Comparison of ENCODE assay signal across 8 cellular contexts in genomic region chr6:149717255-149717587, GRCh38. TPM values are rescaled to one million over a fixed set of nuclear protein-coding genes. Genes with fewer than 3 reads are reported as not detected.
DNase-seq lines count a peak whose midpoint lies in the region; ATAC-seq and TF ChIP-seq lines count a peak whose summit lies in the region.

No MANE protein-coding gene starts in this region.

- 0 out of 2 replicates have a peak, but pooled peaks cover 2% of the 10 kb centered on the region for H3K4me1 ChIP-seq in SJCRH30
- H3K4me1 ChIP-seq in skeletal muscle tissue (ENCODE audit: control insufficient read depth in 3 of 3, insufficient read depth in 3 of 3, low read length in 3 of 3): peaks cover 10 to 18% (median 17%) of the 10 kb centered on the region in 3 donors

- H3K36me3 ChIP-seq in SJCRH30 (no peaks in the 10 kb centered on the region), skeletal muscle tissue (ENCODE audit: control insufficient read depth in 3 of 3, insufficient read depth in 3 of 3, low read length in 3 of 3) (no peaks in the 10 kb centered on the region)

- no peak for TF ChIP-seq POLR2A in GM18505 (IDR thresholded peaks at IDR 0.05; ENCODE audit: borderline replicate concordance, extremely low read depth, insufficient read depth, insufficient read length)

- H3K4me3 ChIP-seq in SJCRH30 (peak overlapping the region; percentile 96), foreskin fibroblast (ENCODE audit: low read depth in 1 of 2, low read length in 2 of 2) (peak overlapping the region; percentile 66 to 79), skeletal muscle tissue (ENCODE audit: low read length in 3 of 3) (peak overlapping the region; percentile 80 to 90 (median 88))

- H3K9me3 ChIP-seq in SJCRH30 (replicated peaks) (no peaks in the 10 kb centered on the region), skeletal muscle tissue (ENCODE audit: control insufficient read depth in 3 of 3, low read length in 3 of 3) (no peaks in the 10 kb centered on the region)

- ATAC-seq in GM18505 (IDR thresholded peaks at IDR 0.05; ENCODE audit: unreplicated experiment) (no peak), GM21367 (IDR thresholded peaks at IDR 0.05; ENCODE audit: unreplicated experiment) (no peak)

- peak overlapping the region; percentile 97 for H3K27ac ChIP-seq in SJCRH30
- peak overlapping the region; percentile 100 for H3K27ac ChIP-seq in skeletal muscle tissue (ENCODE audit: low read depth, low read length)

- H3K9ac ChIP-seq in skeletal muscle tissue (ENCODE audit: low read depth in 1 of 3, low read length in 3 of 3): peak overlapping the region; percentile 98 to 100 (median 100)

- DNase-seq in DMS79 treated with DMSO at 0.1 percent for 48 hours (lab: John Stamatoyannopoulos, UW): peak; percentile 47
- DNase-seq in DMS79 (lab: John Stamatoyannopoulos, UW): no peak
- no peak for DNase-seq in SJCRH30
- DNase-seq in foreskin fibroblast: no peak
- no peak for DNase-seq in COLO829 (ENCODE audit: low spot score)

- TF ChIP-seq CTCF in foreskin fibroblast (IDR thresholded peaks at IDR 0.05; ENCODE audit: low read depth, low read length): no peak

- H3K27me3 ChIP-seq in SJCRH30 (no peaks in the 10 kb centered on the region), skeletal muscle tissue (ENCODE audit: control insufficient read depth in 3 of 3, insufficient read depth in 3 of 3, low read length in 3 of 3) (no peaks in the 10 kb centered on the region)

RNA-seq across cellular contexts. Expression of gene LATS1, which starts 0.7 kb away (rescaled TPM):
- 33.1 and 33.9 TPM in 2 replicates for total RNA-seq in SJCRH30 (2014; rRNA removed; shearing (Covaris generic))
- total RNA-seq in skeletal muscle tissue: 15.1 TPM

RNA-seq across cellular contexts. Expression of gene NUP43, which starts 29.1 kb away (rescaled TPM):
- total RNA-seq in SJCRH30 (2014; rRNA removed; shearing (Covaris generic)): 72.3 and 76.6 TPM in 2 replicates
- 17.2 TPM for total RNA-seq in skeletal muscle tissue

RNA-seq across cellular contexts. Expression of gene PCMT1, which starts 32.3 kb away (rescaled TPM):
- 95.8 and 101 TPM in 2 replicates for total RNA-seq in SJCRH30 (2014; rRNA removed; shearing (Covaris generic))
- 63.7 TPM for total RNA-seq in skeletal muscle tissue
